8 cellular contexts compared by ENCODE assay signal in the genomic region with DNA sequence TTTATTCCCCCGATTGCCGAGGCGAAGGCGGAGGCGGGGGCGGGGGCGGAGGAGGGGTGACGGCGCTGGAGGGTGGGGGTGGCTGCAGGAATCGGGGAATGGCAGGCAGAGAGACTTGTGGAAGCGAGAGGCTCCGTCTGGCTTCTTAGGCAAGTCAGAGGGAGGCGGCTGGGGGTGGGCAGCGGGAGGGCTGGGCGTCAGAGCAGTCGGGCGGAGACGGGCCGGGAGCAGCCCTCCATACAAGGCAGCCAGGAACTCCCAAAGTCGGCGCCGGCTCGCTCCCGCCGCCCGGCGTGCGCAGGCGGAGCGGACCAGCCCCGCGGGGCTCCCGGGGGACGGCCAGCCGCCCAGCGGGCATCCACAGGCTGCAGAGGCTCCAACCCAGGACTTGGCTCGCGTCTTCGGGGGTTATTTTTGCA. TPM values are rescaled to one million over a fixed set of nuclear protein-coding genes. Genes with fewer than 3 reads are reported as not detected.
A peak's percentile ranks its signal among the peaks of the same experiment; 100 is the strongest.
DNase-seq lines count a peak whose midpoint lies in the region; TF ChIP-seq lines count a peak whose summit lies in the region.

No MANE protein-coding gene starts in this region.

- TF ChIP-seq CTCF in AG09319 (IDR thresholded peaks at IDR 0.05; ENCODE audit: low read depth, low read length): peak; percentile 5; the same call in 1 of the 2 replicates
- TF ChIP-seq CTCF in astrocyte of the cerebellum (IDR thresholded peaks at IDR 0.05; ENCODE audit: low read depth, low read length, missing control alignments): no peak
- peak in 2 of 4 experiments; percentile 14 to 37 for TF ChIP-seq CTCF in prostate gland (IDR thresholded peaks at IDR 0.05)

- H3K9me2 ChIP-seq in Karpas-422 (replicated peaks; ENCODE audit: insufficient read depth, low read length): no peaks in the 10 kb centered on the region

- no peaks in the 10 kb centered on the region for H3K79me2 ChIP-seq in Karpas-422 (ENCODE audit: low read length)

- H3K9me3 ChIP-seq in prostate gland: no peaks in the 10 kb centered on the region
- peaks cover 6% of the 10 kb centered on the region for H3K9me3 ChIP-seq in Karpas-422 (ENCODE audit: low read length)

- H3K4me3 ChIP-seq in astrocyte of the cerebellum (ENCODE audit: low read depth, low read length) (peak overlapping the region; percentile 85), prostate gland (peak overlapping the region; percentile 78 to 88), Karpas-422 (ENCODE audit: low read length) (no peak overlapping the region)

- DNase-seq in AG09319 (ENCODE audit: extremely low read depth, low read depth): peak; percentile 83
- DNase-seq in GOT3 (lab: John Stamatoyannopoulos, UW): peak; percentile 20
- DNase-seq in NCI-H345 treated with DMSO at 0.1 percent for 48 hours (lab: John Stamatoyannopoulos, UW; ENCODE audit: unreplicated experiment): peak; percentile 87
- peak; percentile 67 for DNase-seq in astrocyte of the cerebellum (ENCODE audit: low read depth)
- DNase-seq in hypothalamus (lab: John Stamatoyannopoulos, UW): peak; percentile 11 to 93 (median 77)
- peak; percentile 83 for DNase-seq in prostate gland (ENCODE audit: low spot score)
- no peak for DNase-seq in ecto neural progenitor cell (ENCODE audit: low spot score)
- no peak for DNase-seq in Karpas-422

- H3K27ac ChIP-seq in prostate gland (peak overlapping the region; percentile 92 to 94), Karpas-422 (ENCODE audit: low read length) (no peak overlapping the region)

- TF ChIP-seq POLR2A in prostate gland (IDR thresholded peaks at IDR 0.05): no peak

- intact Hi-C loops in prostate gland (cut with DNase I): loop anchor here (5.0 kb wide), 1 partner anchor 207 kb away; no protein-coding TSS in a partner anchor

- WGBS in prostate gland: under 1% methylated on average over 37 of the region's 39 CpGs

- no peaks in the 10 kb centered on the region for H4K20me1 ChIP-seq in Karpas-422 (ENCODE audit: insufficient read depth, low read depth, low read length)

- no peak overlapping the region for H3K4me2 ChIP-seq in Karpas-422 (ENCODE audit: low read depth, low read length, poor library complexity, severe bottlenecking)

- no peak overlapping the region for H2AFZ ChIP-seq in Karpas-422 (ENCODE audit: low read length)

- H3K27me3 ChIP-seq in prostate gland (replicated peaks; ENCODE audit: insufficient read depth) (no peaks in the 10 kb centered on the region), Karpas-422 (ENCODE audit: low read length) (no peaks in the 10 kb centered on the region)

- no peak overlapping the region for H3K9ac ChIP-seq in Karpas-422 (ENCODE audit: low read length)

- H3K36me3 ChIP-seq in prostate gland (no peaks in the 10 kb centered on the region), Karpas-422 (ENCODE audit: insufficient read depth, low read length) (no peaks in the 10 kb centered on the region)

- in situ Hi-C loops in astrocyte of the cerebellum (cut with HindIII; ENCODE audit: low sequenced_read_pairs): no loop called here

- no peaks in the 10 kb centered on the region for H3K4me1 ChIP-seq in prostate gland (replicated peaks)
- no peaks in the 10 kb centered on the region for H3K4me1 ChIP-seq in Karpas-422 (ENCODE audit: low read length)

RNA-seq across cellular contexts. Expression of a gene that starts 0.2 kb away (rescaled TPM):
- total RNA-seq in prostate gland: 10 to 100 TPM; 16.9 to 24.4 TPM
- total RNA-seq in Karpas-422 (2014; rRNA removed; shearing (Covaris generic); ENCODE audit: low replicate concordance): not detected in 2 replicates

Comparison
In these comparisons a context has a peak if more than half of its experiments do, and no peak if none do; other contexts are left out.
1. DNase-seq: peak in AG09319 (single experiment), GOT3 (single experiment), NCI-H345 treated with DMSO at 0.1 percent for 48 hours (single experiment), astrocyte of the cerebellum (single experiment), hypothalamus (51 of 51) and prostate gland (single experiment); none in ecto neural progenitor cell (single experiment) and Karpas-422 (single experiment).
2. RNA of a gene that starts 0.2 kb away (total RNA-seq): 16.9 to 24.4 TPM in prostate gland; not detected in Karpas-422; every median in the first group is over 10 times any median in the second.